Comparison of ENCODE assay signal across 8 cellular contexts in the genomic region with DNA sequence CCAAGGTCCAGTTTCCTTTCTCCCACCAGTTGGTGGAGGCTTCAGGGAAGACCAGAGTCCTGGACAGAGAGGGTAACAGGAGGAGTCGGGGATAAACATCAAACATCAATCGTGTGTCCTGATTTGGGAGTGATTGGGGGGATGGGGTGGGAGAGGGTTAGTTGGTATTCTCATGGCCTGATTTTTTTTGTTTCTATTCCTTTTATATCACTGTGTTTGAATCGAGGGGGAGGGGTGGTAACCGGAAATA. TPM values are rescaled to one million over a fixed set of nuclear protein-coding genes. Genes with fewer than 3 reads are reported as not detected.
DNase-seq lines count a peak whose midpoint lies in the region; ATAC-seq and TF ChIP-seq lines count a peak whose summit lies in the region.

No MANE protein-coding gene starts in this region.

- H3K9me3 Mint-ChIP-seq in activated CD8-positive, alpha-beta memory T cell treated with anti-CD3 and anti-CD28 coated beads, Interleukin-2, amount 10 ng/mL, durations not matched to agents 7 days and 5 days (ENCODE audit: low read depth) = no peaks in the 10 kb centered on the region
- H3K9me3 Mint-ChIP-seq in activated naive CD4-positive, alpha-beta T cell treated with anti-CD3 and anti-CD28 coated beads, Interleukin-2, amount 50 U/mL, for 72 hours = no peaks in the 10 kb centered on the region

- no peak for TF ChIP-seq CTCF in right lobe of liver (IDR thresholded peaks at IDR 0.05)
- TF ChIP-seq CTCF in stomach (IDR thresholded peaks at IDR 0.05) = no peak

- no peak for DNase-seq in activated CD8-positive, alpha-beta memory T cell treated with anti-CD3 and anti-CD28 coated beads, Interleukin-2, amount 10 ng/mL, durations not matched to agents 7 days and 5 days
- no peak for DNase-seq in activated CD8-positive, alpha-beta memory T cell treated with anti-CD3 and anti-CD28 coated beads, Interleukin-2, amount 50 U/mL, for 4 hours
- DNase-seq in activated naive CD4-positive, alpha-beta T cell treated with anti-CD3 and anti-CD28 coated beads, Interleukin-2, amount 50 U/mL, for 72 hours (ENCODE audit: low spot score in 2 of 2) = no peak
- DNase-seq in right lobe of liver (peak in 1 of 3 donors; percentile 36), stomach (no peak), H7 (no peak), COLO668 (lab: John Stamatoyannopoulos, UW; ENCODE audit: unreplicated experiment) (no peak)

- no peaks in the 10 kb centered on the region for H3K9me3 ChIP-seq in right lobe of liver
- H3K9me3 ChIP-seq in stomach = no peaks in the 10 kb centered on the region

- H3K27me3 ChIP-seq in right lobe of liver = no peaks in the 10 kb centered on the region
- H3K27me3 ChIP-seq in stomach = no peaks in the 10 kb centered on the region
- peaks cover 27% of the 10 kb centered on the region for H3K27me3 ChIP-seq in H7 (ENCODE audit: control insufficient read depth, insufficient read depth, low read length)

- 1% methylated on average over 4 of the region's 4 CpGs for WGBS in right lobe of liver (ENCODE audit: insufficient coverage, low coverage, low lambda C conversion rate, missing lambda C conversion rate)
- 1 to 5% (median 3%) methylated on average over 4 of the region's 4 CpGs for WGBS in stomach, 5 donors

- peak overlapping the region; percentile 41 for H3K27ac Mint-ChIP-seq in activated CD8-positive, alpha-beta memory T cell treated with anti-CD3 and anti-CD28 coated beads, Interleukin-2, amount 10 ng/mL, durations not matched to agents 7 days and 5 days
- H3K27ac Mint-ChIP-seq in activated naive CD4-positive, alpha-beta T cell treated with anti-CD3 and anti-CD28 coated beads, Interleukin-2, amount 50 U/mL, for 72 hours = peak overlapping the region; percentile 66 to 98

- ATAC-seq in activated CD8-positive, alpha-beta memory T cell treated with anti-CD3 and anti-CD28 coated beads, Interleukin-2, amount 10 ng/mL, durations not matched to agents 7 days and 5 days = no peak
- no peak for ATAC-seq in activated naive CD4-positive, alpha-beta T cell treated with anti-CD3 and anti-CD28 coated beads, Interleukin-2, amount 50 U/mL, for 72 hours
- ATAC-seq in right lobe of liver (no peak), GM18909 (IDR thresholded peaks at IDR 0.05; ENCODE audit: poor library complexity, unreplicated experiment) (no peak)

- H3K4me1 Mint-ChIP-seq in activated CD8-positive, alpha-beta memory T cell treated with anti-CD3 and anti-CD28 coated beads, Interleukin-2, amount 10 ng/mL, durations not matched to agents 7 days and 5 days = peaks cover 66% of the 10 kb centered on the region

- no peak for TF ChIP-seq POLR2A in right lobe of liver (IDR thresholded peaks at IDR 0.05)
- TF ChIP-seq POLR2A in stomach (IDR thresholded peaks at IDR 0.05) = no peak

- H3K27me3 Mint-ChIP-seq in activated CD8-positive, alpha-beta memory T cell treated with anti-CD3 and anti-CD28 coated beads, Interleukin-2, amount 10 ng/mL, durations not matched to agents 7 days and 5 days = no peaks in the 10 kb centered on the region

- H3K27ac ChIP-seq in right lobe of liver = peak overlapping the region in 1 of 3 donors; percentile 65
- H3K27ac ChIP-seq in stomach = peak overlapping the region in 3 of 5 donors; percentile 81 to 86 (median 81)

- peaks cover 3 to 45% (median 15%) of the 10 kb centered on the region in 4 donors for H3K4me1 ChIP-seq in right lobe of liver
- peaks cover 50 to 74% (median 69%) of the 10 kb centered on the region in 4 donors for H3K4me1 ChIP-seq in stomach

- peaks cover 0 to 20% (median 9%) of the 10 kb centered on the region in 4 donors for H3K36me3 ChIP-seq in right lobe of liver
- peaks cover 17 to 24% (median 22%) of the 10 kb centered on the region in 4 donors for H3K36me3 ChIP-seq in stomach
- peaks cover 20% of the 10 kb centered on the region for H3K36me3 ChIP-seq in H7 (replicated peaks; ENCODE audit: control insufficient read depth, insufficient read depth, low read length)

- intact Hi-C loops in right lobe of liver (cut with DNase I) = no loop called here
- intact Hi-C loops in stomach (cut with DNase I; ENCODE audit: low total_unique reads) = no loop called here

- H3K4me3 ChIP-seq in right lobe of liver (peak overlapping the region in 2 of 3 donors; percentile 52 to 79), stomach (peak overlapping the region; percentile 59 to 83 (median 72)), H7 (ENCODE audit: insufficient read depth, low read depth, low read length) (no peak overlapping the region)

- peak overlapping the region; percentile 82 for H3K4me3 Mint-ChIP-seq in activated CD8-positive, alpha-beta memory T cell treated with anti-CD3 and anti-CD28 coated beads, Interleukin-2, amount 10 ng/mL, durations not matched to agents 7 days and 5 days

- CTCF ChIA-PET in activated CD8-positive, alpha-beta memory T cell treated with anti-CD3 and anti-CD28 coated beads, Interleukin-2, amount 10 ng/mL, durations not matched to agents 7 days and 5 days (lab: Charles Lee) = interaction anchor here (1.0 to 2.4 kb wide), 3 partner anchors 45 to 358 kb away, joined by 3 to 22 read pairs (median 3); no protein-coding TSS in a partner anchor

- TF ChIP-seq EP300 in stomach (IDR thresholded peaks at IDR 0.05) = no peak

- H3K36me3 Mint-ChIP-seq in activated CD8-positive, alpha-beta memory T cell treated with anti-CD3 and anti-CD28 coated beads, Interleukin-2, amount 10 ng/mL, durations not matched to agents 7 days and 5 days = peaks cover 26% of the 10 kb centered on the region
- peaks cover 34 to 44% of the 10 kb centered on the region in 2 donors for H3K36me3 Mint-ChIP-seq in activated naive CD4-positive, alpha-beta T cell treated with anti-CD3 and anti-CD28 coated beads, Interleukin-2, amount 50 U/mL, for 72 hours

RNA-seq across cellular contexts. Expression of gene HSD17B8, which starts 0.4 kb away (rescaled TPM):
- total RNA-seq in activated CD8-positive, alpha-beta memory T cell treated with anti-CD3 and anti-CD28 coated beads, Interleukin-2, amount 10 ng/mL, durations not matched to agents 7 days and 5 days = 10 to 100 TPM; 18.6 to 20.9 TPM
- total RNA-seq in activated naive CD4-positive, alpha-beta T cell treated with anti-CD3 and anti-CD28 coated beads, Interleukin-2, amount 50 U/mL, for 72 hours = 10 to 100 TPM; 14.7 to 17.5 TPM
- total RNA-seq in right lobe of liver (10 to 100 TPM; 14.3 to 39.8 (median 33.8) TPM), stomach (10 to 100 TPM in 2 of 5 donors, 1 to 10 TPM in 2, not detected in 1; 8.0 to 24.8 (median 14.5) TPM)
- polyA plus RNA-seq in stomach = 10 to 100 TPM; 21.5 to 29.9 (median 24.5) TPM
- total RNA-seq in H7 (2014; rRNA removed; shearing (Covaris generic)) = 14.7 and 16.0 TPM in 2 replicates

RNA-seq across cellular contexts. Expression of gene SLC39A7, which starts 3.4 kb away (rescaled TPM):
- total RNA-seq in activated CD8-positive, alpha-beta memory T cell treated with anti-CD3 and anti-CD28 coated beads, Interleukin-2, amount 10 ng/mL, durations not matched to agents 7 days and 5 days = 10 to 100 TPM; 50.1 to 63.9 TPM
- 10 to 100 TPM; 45.8 to 78.2 TPM for total RNA-seq in activated naive CD4-positive, alpha-beta T cell treated with anti-CD3 and anti-CD28 coated beads, Interleukin-2, amount 50 U/mL, for 72 hours
- total RNA-seq in right lobe of liver (10 to 100 TPM; 33.5 to 61.4 (median 50.1) TPM), stomach (100 to 1,000 TPM in 1 of 5 donors, 10 to 100 TPM in 3, 1 to 10 TPM in 1; 9.3 to 119 (median 75.8) TPM)
- 10 to 100 TPM; 33.6 to 59.8 (median 54.5) TPM for polyA plus RNA-seq in stomach
- 96.3 and 115 TPM in 2 replicates for total RNA-seq in H7 (2014; rRNA removed; shearing (Covaris generic))

RNA-seq across cellular contexts. Expression of gene RXRB, which starts 3.6 kb away (rescaled TPM):
- 10 to 100 TPM; 36.0 to 38.9 TPM for total RNA-seq in activated CD8-positive, alpha-beta memory T cell treated with anti-CD3 and anti-CD28 coated beads, Interleukin-2, amount 10 ng/mL, durations not matched to agents 7 days and 5 days
- total RNA-seq in activated naive CD4-positive, alpha-beta T cell treated with anti-CD3 and anti-CD28 coated beads, Interleukin-2, amount 50 U/mL, for 72 hours = 10 to 100 TPM; 46.6 to 89.0 TPM
- 10 to 100 TPM; 10.1 to 28.2 (median 17.7) TPM for total RNA-seq in right lobe of liver
- 10 to 100 TPM in 3 of 5 donors, 1 to 10 TPM in 2; 2.9 to 50.4 (median 10.7) TPM for total RNA-seq in stomach
- 10 to 100 TPM; 15.9 to 32.7 (median 17.3) TPM for polyA plus RNA-seq in stomach
- 16.7 and 18.1 TPM in 2 replicates for total RNA-seq in H7 (2014; rRNA removed; shearing (Covaris generic))

RNA-seq across cellular contexts. Expression of gene RING1, which starts 4.2 kb away (rescaled TPM):
- total RNA-seq in activated CD8-positive, alpha-beta memory T cell treated with anti-CD3 and anti-CD28 coated beads, Interleukin-2, amount 10 ng/mL, durations not matched to agents 7 days and 5 days = 10 to 100 TPM; 32.6 to 37.8 TPM
- 10 to 100 TPM; 30.3 to 46.5 TPM for total RNA-seq in activated naive CD4-positive, alpha-beta T cell treated with anti-CD3 and anti-CD28 coated beads, Interleukin-2, amount 50 U/mL, for 72 hours
- total RNA-seq in right lobe of liver (10 to 100 TPM in 4 of 6 experiments, 1 to 10 TPM in 2; 7.5 to 21.3 (median 19.7) TPM), stomach (100 to 1,000 TPM in 1 of 5 donors, 10 to 100 TPM in 4; 14.3 to 140 (median 20.7) TPM)
- 10 to 100 TPM; 35.1 to 45.4 (median 37.4) TPM for polyA plus RNA-seq in stomach
- 18.5 and 19.7 TPM in 2 replicates for total RNA-seq in H7 (2014; rRNA removed; shearing (Covaris generic))

RNA-seq across cellular contexts. Expression of gene COL11A2, which starts 11.8 kb away (rescaled TPM):
- total RNA-seq in activated CD8-positive, alpha-beta memory T cell treated with anti-CD3 and anti-CD28 coated beads, Interleukin-2, amount 10 ng/mL, durations not matched to agents 7 days and 5 days = under 1 TPM; 0.77 to 0.79 TPM
- 1 to 10 TPM; 1.8 to 4.6 TPM for total RNA-seq in activated naive CD4-positive, alpha-beta T cell treated with anti-CD3 and anti-CD28 coated beads, Interleukin-2, amount 50 U/mL, for 72 hours
- total RNA-seq in right lobe of liver = 1 to 10 TPM in 1 of 6 experiments, under 1 TPM in 5; 0.06 to 1.4 (median 0.61) TPM
- total RNA-seq in stomach = 1 to 10 TPM in 1 of 5 donors, under 1 TPM in 2, not detected in 2; under 0.01 to 1.5 (median 0.87) TPM
- polyA plus RNA-seq in stomach = under 1 TPM in 2 of 3 donors, not detected in 1; 0.19 to 0.88 TPM
- 0.48 and 0.67 TPM in 2 replicates for total RNA-seq in H7 (2014; rRNA removed; shearing (Covaris generic))
